ENCODE assay signal across 23 cellular contexts in genomic region chr7:48421357-48421756, GRCh38.
DNase-seq lines count a peak whose midpoint lies in the region; ATAC-seq and TF ChIP-seq lines count a peak whose summit lies in the region.
"Had no signal": no experiment of that assay in that cellular context is flagged by ENCODE, and none has a peak within 500 bp of the region (broad histone marks: within the 10 kb centered on the region; RNA-seq: fewer than 3 reads in every experiment).

No MANE protein-coding gene starts in this region.

- TF ChIP-seq CTCF in NB4 (IDR thresholded peaks at IDR 0.05; ENCODE audit: low read depth, low read length) (peak; percentile 8), neural progenitor cell (IDR thresholded peaks at IDR 0.05) (no peak)

- H3K4me1 Mint-ChIP-seq in neural progenitor cell: no peaks in the 10 kb centered on the region
- H3K4me1 Mint-ChIP-seq: activated CD4-positive, alpha-beta T cell treated with anti-CD3 and anti-CD28 coated beads, Interleukin-2, amount 10 ng/mL, durations not matched to agents 24 days and 14 days; CD8-positive, alpha-beta memory T cell; central memory CD8-positive, alpha-beta T cell; T-cell had no signal

- no peaks in the 10 kb centered on the region for H3K27me3 ChIP-seq in neural progenitor cell
- H3K27me3 ChIP-seq: hepatocyte, spleen, suprapubic skin had no signal

- no peaks in the 10 kb centered on the region for H3K9me3 Mint-ChIP-seq in neural progenitor cell
- H3K9me3 Mint-ChIP-seq: activated CD4-positive, alpha-beta T cell treated with anti-CD3 and anti-CD28 coated beads, Interleukin-2, amount 10 ng/mL, durations not matched to agents 24 days and 14 days; T-cell had no signal

- H3K36me3 Mint-ChIP-seq in neural progenitor cell: no peaks in the 10 kb centered on the region
- H3K36me3 Mint-ChIP-seq: CD8-positive, alpha-beta memory T cell; T-cell had no signal

- no peak overlapping the region for H3K4me2 ChIP-seq in neural progenitor cell
- H3K4me2 ChIP-seq: hepatocyte had no signal

- no peak overlapping the region for H3K4me3 Mint-ChIP-seq in neural progenitor cell
- H3K4me3 Mint-ChIP-seq: activated CD4-positive, alpha-beta T cell treated with anti-CD3 and anti-CD28 coated beads, Interleukin-2, amount 10 ng/mL, durations not matched to agents 24 days and 14 days; CD8-positive, alpha-beta memory T cell; central memory CD8-positive, alpha-beta T cell; T-cell had no signal

- H3K9me3 ChIP-seq in neural progenitor cell (ENCODE audit: low read depth): no peaks in the 10 kb centered on the region
- H3K9me3 ChIP-seq: spleen, suprapubic skin had no signal

- H3K79me2 ChIP-seq in neural progenitor cell (ENCODE audit: low read depth): no peaks in the 10 kb centered on the region
- H3K79me2 ChIP-seq: hepatocyte had no signal

- no peaks in the 10 kb centered on the region for H4K20me1 ChIP-seq in neural progenitor cell (ENCODE audit: low read depth)

- in situ Hi-C loops in ACHN (cut with HindIII; ENCODE audit: low pct_ligation_motif_present, low pct_unique_long_range_greater_than_20kb, low sequenced_read_pairs): no loop called here

- no peaks in the 10 kb centered on the region for H3K36me3 ChIP-seq in neural progenitor cell
- H3K36me3 ChIP-seq: suprapubic skin had no signal

- no peak overlapping the region for H2AFZ ChIP-seq in neural progenitor cell (replicated peaks)
- H2AFZ ChIP-seq: hepatocyte had no signal

- no peak overlapping the region for H3K9ac ChIP-seq in neural progenitor cell

- H3K4me3 ChIP-seq in NB4 (ENCODE audit: low read depth, low read length) (no peak overlapping the region), neural progenitor cell (no peak overlapping the region)
- H3K4me3 ChIP-seq: hepatocyte, spleen, suprapubic skin had no signal

- H3K4me1 ChIP-seq in neural progenitor cell: no peaks in the 10 kb centered on the region
- H3K4me1 ChIP-seq: spleen, suprapubic skin had no signal

- no peak overlapping the region for H3K27ac Mint-ChIP-seq in neural progenitor cell
- H3K27ac Mint-ChIP-seq: activated CD4-positive, alpha-beta T cell treated with anti-CD3 and anti-CD28 coated beads, Interleukin-2, amount 10 ng/mL, durations not matched to agents 24 days and 14 days; CD8-positive, alpha-beta memory T cell had no signal

- no peak for ATAC-seq in HG02571 (IDR thresholded peaks at IDR 0.05; ENCODE audit: unreplicated experiment)
- ATAC-seq: T-cell had no signal

- DNase-seq in EH (ENCODE audit: low read depth): peak; percentile 33
- no peak for DNase-seq in NB4 (ENCODE audit: low read depth)
- no peak for DNase-seq in epithelial cell of prostate (ENCODE audit: low read depth, low spot score)
- DNase-seq in neural progenitor cell (ENCODE audit: low spot score): peak; percentile 7
- DNase-seq in ACHN: no peak
- DNase-seq in NCI-H1417 treated with DMSO at 0.1 percent for 48 hours (lab: John Stamatoyannopoulos, UW): no peak
- no peak for DNase-seq in ecto neural progenitor cell (ENCODE audit: low spot score)
- DNase-seq: activated CD4-positive, alpha-beta T cell treated with anti-CD3 and anti-CD28 coated beads, Interleukin-2, amount 10 ng/mL, durations not matched to agents 24 days and 14 days; activated CD8-positive, alpha-beta memory T cell treated with anti-CD3 and anti-CD28 coated beads, Interleukin-2, amount 50 U/mL, for 4 hours; activated effector memory CD4-positive, alpha-beta T cell treated with anti-CD3 and anti-CD28 coated beads, Interleukin-2, amount 50 U/mL, for 16 hours; CD8-positive, alpha-beta memory T cell; DND-41; effector CD4-positive, alpha-beta T cell; KBM-7; NCI-H1048; NCI-H2081; NCI-H446; spleen; T-cell had no signal

- H3K27ac ChIP-seq in epithelial cell of prostate (peak overlapping the region; percentile 55), neural progenitor cell (no peak overlapping the region)
- H3K27ac ChIP-seq: hepatocyte, suprapubic skin had no signal

- no peaks in the 10 kb centered on the region for H3F3A ChIP-seq in neural progenitor cell (ENCODE audit: low read depth)

- peaks cover 2% of the 10 kb centered on the region for H3K27me3 Mint-ChIP-seq in neural progenitor cell (ENCODE audit: insufficient read depth, low read depth)
- H3K27me3 Mint-ChIP-seq: activated CD4-positive, alpha-beta T cell treated with anti-CD3 and anti-CD28 coated beads, Interleukin-2, amount 10 ng/mL, durations not matched to agents 24 days and 14 days; CD8-positive, alpha-beta memory T cell; T-cell had no signal

- no peak for TF ChIP-seq POLR2A in NB4 (IDR thresholded peaks at IDR 0.05; ENCODE audit: extremely low read depth, insufficient read length)

Comparison
In these comparisons a context has a peak if more than half of its experiments do, and no peak if none do; other contexts are left out.
1. DNase-seq: peak in EH (single experiment) and neural progenitor cell (single experiment); none in NB4 (single experiment), epithelial cell of prostate (single experiment), ACHN (single experiment), NCI-H1417 treated with DMSO at 0.1 percent for 48 hours (single experiment) and ecto neural progenitor cell (single experiment).